ENCODE assay signal across 8 cellular contexts in genomic region chr19:20661150-20661819, GRCh38. TPM values are rescaled to one million over a fixed set of nuclear protein-coding genes. Genes with fewer than 3 reads are reported as not detected.
A peak's percentile ranks its signal among the peaks of the same experiment; 100 is the strongest.
DNase-seq lines count a peak whose midpoint lies in the region; ATAC-seq and TF ChIP-seq lines count a peak whose summit lies in the region.

TSS of gene ZNF626 (minus strand) at chr19:20661571. CDS start at chr19:20661446, 125 bp downstream.

- H4K20me1 ChIP-seq in OCI-LY3 (ENCODE audit: insufficient read depth, low read length) (no peaks in the 10 kb centered on the region), fibroblast of lung (ENCODE audit: control insufficient read depth, extremely low read depth, insufficient read depth, low read length) (no peaks in the 10 kb centered on the region)

- peak within 1 kb of the TSS; percentile 54 for H3K4me3 ChIP-seq in GM12875 (ENCODE audit: low read depth, low read length)
- H3K4me3 ChIP-seq in OCI-LY3 (ENCODE audit: low read length), result peak within 1 kb of the TSS; percentile 49
- H3K4me3 ChIP-seq in fibroblast of lung (replicated peaks in 1 of 4; ENCODE audit: control extremely low read depth in 1 of 4, insufficient read depth in 1 of 4, low read depth in 3 of 4, low read length in 4 of 4), result peak within 1 kb of the TSS; percentile 70 to 88 (median 86)

- H3K36me3 Mint-ChIP-seq in activated T-helper 17 cell treated with anti-CD3 and anti-CD28 coated beads, Interleukin-2, amount 50 U/mL, for 72 hours (ENCODE audit: low read depth), result peaks cover 52% of the 10 kb centered on the region

- H3K4me3 Mint-ChIP-seq in activated T-helper 17 cell treated with anti-CD3 and anti-CD28 coated beads, Interleukin-2, amount 50 U/mL, for 72 hours, result peak within 1 kb of the TSS; percentile 89

- H3K27ac ChIP-seq in OCI-LY3 (ENCODE audit: low read length), result no peak within 1 kb of the TSS
- H3K27ac ChIP-seq in fibroblast of lung (ENCODE audit: insufficient read depth, low read length), result peak within 1 kb of the TSS; percentile 88

- TF ChIP-seq CTCF in GM12875 (IDR thresholded peaks at IDR 0.05; ENCODE audit: borderline replicate concordance, insufficient read depth, low read depth, low read length) (no peak), OCI-LY3 (IDR thresholded peaks at IDR 0.05; ENCODE audit: low read depth, low read length) (no peak), fibroblast of lung (conservative IDR thresholded peaks at IDR 0.05 in 1 of 2, IDR thresholded peaks at IDR 0.05 in 1 of 2; ENCODE audit: low read depth in 1 of 2, low read length in 2 of 2) (no peak)

- H3K9me3 ChIP-seq in OCI-LY3 (ENCODE audit: insufficient read depth, low read length) (peaks cover 11% of the 10 kb centered on the region), fibroblast of lung (ENCODE audit: control insufficient read depth, insufficient read depth, low read depth, low read length) (no peaks in the 10 kb centered on the region)

- H3K79me2 ChIP-seq in OCI-LY3 (ENCODE audit: low read length) (no peaks in the 10 kb centered on the region), fibroblast of lung (ENCODE audit: control insufficient read depth, insufficient read depth, low read length) (peaks cover 28% of the 10 kb centered on the region)

- H2AFZ ChIP-seq in OCI-LY3 (ENCODE audit: low read depth, low read length) (no peak within 1 kb of the TSS), fibroblast of lung (ENCODE audit: low read length) (peak within 1 kb of the TSS; percentile 94)

- H3K36me3 ChIP-seq in OCI-LY3 (replicated peaks; ENCODE audit: low read depth, low read length), result peaks cover 12% of the 10 kb centered on the region
- H3K36me3 ChIP-seq in fibroblast of lung (ENCODE audit: control insufficient read depth, insufficient read depth, low read length), result peaks cover 2% of the 10 kb centered on the region

- H3K4me1 Mint-ChIP-seq in activated T-helper 17 cell treated with anti-CD3 and anti-CD28 coated beads, Interleukin-2, amount 50 U/mL, for 72 hours, result peaks cover 10% of the 10 kb centered on the region

- H3K4me1 ChIP-seq in OCI-LY3 (ENCODE audit: low read length) (peaks cover 18% of the 10 kb centered on the region), fibroblast of lung (ENCODE audit: control insufficient read depth, extremely low read depth, insufficient read depth, low read length) (no peaks in the 10 kb centered on the region)

- no peaks in the 10 kb centered on the region for H3K27me3 Mint-ChIP-seq in activated T-helper 17 cell treated with anti-CD3 and anti-CD28 coated beads, Interleukin-2, amount 50 U/mL, for 72 hours

- H3K27ac Mint-ChIP-seq in activated T-helper 17 cell treated with anti-CD3 and anti-CD28 coated beads, Interleukin-2, amount 50 U/mL, for 72 hours, result peak within 1 kb of the TSS; percentile 94

- H3K9ac ChIP-seq in OCI-LY3 (ENCODE audit: low read length) (no peak within 1 kb of the TSS), fibroblast of lung (ENCODE audit: insufficient read depth, low read length) (peak within 1 kb of the TSS; percentile 88)

- H3K27me3 ChIP-seq in OCI-LY3 (ENCODE audit: low read depth, low read length) (no peaks in the 10 kb centered on the region), fibroblast of lung (ENCODE audit: control insufficient read depth, insufficient read depth, low read length) (no peaks in the 10 kb centered on the region)

- DNase-seq in fibroblast of lung (ENCODE audit: low read depth in 2 of 2) (peak; percentile 97 to 99), myocyte (ENCODE audit: low read depth) (peak; percentile 98), SW480 (ENCODE audit: low spot score) (no peak)
- DNase-seq in stimulated activated CD8-positive, alpha-beta memory T cell treated with anti-CD3 and anti-CD28 coated beads, Interleukin-4, amount 100 ng/mL, for 4 hours (ENCODE audit: low read depth in 2 of 2, low spot score in 1 of 2), result peak; percentile 80 to 87

- H3K4me2 ChIP-seq in OCI-LY3 (ENCODE audit: low read length) (no peak within 1 kb of the TSS), fibroblast of lung (ENCODE audit: extremely low read depth, insufficient read depth, low read length) (peak within 1 kb of the TSS; percentile 93)

- H3K9me3 Mint-ChIP-seq in activated T-helper 17 cell treated with anti-CD3 and anti-CD28 coated beads, Interleukin-2, amount 50 U/mL, for 72 hours, result peaks cover 6% of the 10 kb centered on the region

- ATAC-seq in HG02973 (IDR thresholded peaks at IDR 0.05; ENCODE audit: unreplicated experiment), result peak; percentile 95
- peak; percentile 100 for ATAC-seq in activated T-helper 17 cell treated with anti-CD3 and anti-CD28 coated beads, Interleukin-2, amount 50 U/mL, for 72 hours (replicated peaks)

RNA-seq across cellular contexts. Expression of gene ZNF626, which starts in this region (rescaled TPM):
- total RNA-seq in activated T-helper 17 cell treated with anti-CD3 and anti-CD28 coated beads, Interleukin-2, amount 50 U/mL, for 72 hours, result 10 to 100 TPM in 1 of 2 donors, 1 to 10 TPM in 1; 8.9 to 13.7 TPM
- total RNA-seq in fibroblast of lung (18.3 and 18.7 TPM in 2 replicates), myocyte (29.0 and 45.9 TPM in 2 replicates)
- polyA plus RNA-seq in fibroblast of lung, result 9.8 and 10.4 TPM in 2 replicates
- polyA plus RNA-seq in fibroblast of lung (2012), result 5.2 and 6.2 TPM in 2 replicates
- polyA minus RNA-seq in fibroblast of lung (ENCODE audit: low replicate concordance), result 1.3 and 1.6 TPM in 2 replicates
- polyA plus RNA-seq in myocyte (2012), result 8.3 TPM
